15 cellular contexts compared by ENCODE assay signal in the genomic region with DNA sequence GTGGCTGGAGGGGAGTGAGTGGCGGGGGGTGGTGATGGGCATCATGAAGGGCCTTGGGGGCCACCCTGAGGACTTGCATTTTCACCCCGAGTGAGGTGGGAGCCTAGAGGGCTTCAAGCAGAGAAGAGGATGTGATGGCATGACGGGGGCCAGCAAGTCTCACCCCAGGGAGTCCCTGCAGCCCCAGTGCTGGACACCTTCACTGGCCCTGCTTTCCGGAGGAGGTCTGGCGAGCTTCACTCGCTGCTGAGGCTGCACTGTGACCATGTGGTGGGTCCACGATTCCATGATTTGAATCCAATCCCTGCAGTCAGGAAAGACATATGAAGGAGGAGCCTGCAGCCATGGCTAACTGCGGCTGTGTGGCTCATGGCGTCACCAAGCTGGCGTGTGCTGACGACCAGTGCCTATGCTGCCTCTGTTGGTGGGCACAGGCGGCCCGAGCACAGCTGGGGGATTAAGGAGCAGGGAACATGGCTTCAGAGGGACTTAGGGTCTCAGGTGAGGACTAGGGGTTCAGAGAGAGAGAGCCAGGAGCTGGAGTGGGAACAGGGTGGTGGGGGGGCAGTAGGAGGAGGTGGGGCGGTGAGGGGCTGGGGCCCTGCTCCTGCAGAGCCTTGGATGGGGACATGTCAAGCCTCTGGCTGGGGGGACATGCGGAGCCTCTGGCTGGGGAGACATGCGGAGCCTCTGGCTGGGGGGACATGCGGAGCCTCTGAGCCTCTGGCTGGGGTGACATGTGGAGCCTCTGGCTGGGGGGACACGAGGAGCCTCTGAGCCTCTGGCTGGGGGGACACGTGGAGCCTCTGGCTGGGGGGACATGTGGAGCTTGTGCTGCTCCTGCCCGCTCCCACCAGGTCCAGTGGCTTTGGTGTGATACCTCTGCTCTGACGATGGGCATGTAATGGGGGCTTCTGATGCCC. TPM values are rescaled to one million over a fixed set of nuclear protein-coding genes. Genes with fewer than 3 reads are reported as not detected.
DNase-seq lines count a peak whose midpoint lies in the region; ATAC-seq and TF ChIP-seq lines count a peak whose summit lies in the region.
"Had no signal": no experiment of that assay in that cellular context is flagged by ENCODE, and none has a peak within 500 bp of the region (broad histone marks: within the 10 kb centered on the region; RNA-seq: fewer than 3 reads in every experiment).

No MANE protein-coding gene starts in this region.

- peaks cover 0 to 12% (median 0%) of the 10 kb centered on the region in 9 donors for H3K4me1 ChIP-seq in heart right ventricle
- H3K4me1 ChIP-seq: esophagus muscularis mucosa had no signal

- 86 to 88% methylated on average over 20 to 21 of the region's 21 CpGs for WGBS in heart right ventricle, 2 donors

- peak; percentile 13 for DNase-seq in left cardiac atrium
- no peak for DNase-seq in heart right ventricle
- peak; percentile 45 for DNase-seq in activated naive CD8-positive, alpha-beta T cell treated with anti-CD3 and anti-CD28 coated beads, Interleukin-2, amount 50 U/mL, for 24 hours
- DNase-seq in natural killer cell treated with Interleukin-12 subunit alpha and Interleukin-12 subunit beta and Interleukin-15 and Interleukin-18, amount 100 ng/mL, for 72 hours (ENCODE audit: low spot score): peak; percentile 56
- no peak for DNase-seq in G401 (ENCODE audit: low spot score)
- no peak for DNase-seq in NOMO-1 treated with dmso at 0.1 percent for 144 hours (lab: John Stamatoyannopoulos, UW; ENCODE audit: unreplicated experiment)
- DNase-seq: activated CD4-positive, CD25-positive, alpha-beta regulatory T cell treated with anti-CD3 and anti-CD28 coated beads, Interleukin-2, amount 50 U/mL, for 72 hours; DMS79 treated with DMSO at 0.1 percent for 48 hours; NCI-H2171 had no signal

- no peak for ATAC-seq in left cardiac atrium
- no peak for ATAC-seq in heart right ventricle
- no peak for ATAC-seq in activated naive CD8-positive, alpha-beta T cell treated with anti-CD3 and anti-CD28 coated beads, Interleukin-2, amount 50 U/mL, for 24 hours
- ATAC-seq in natural killer cell treated with Interleukin-12 subunit alpha and Interleukin-12 subunit beta and Interleukin-15 and Interleukin-18, amount 100 ng/mL, for 72 hours: no peak
- ATAC-seq in HG02759 (IDR thresholded peaks at IDR 0.05; ENCODE audit: unreplicated experiment): no peak
- no peak for ATAC-seq in HG03108 (IDR thresholded peaks at IDR 0.05; ENCODE audit: unreplicated experiment)
- ATAC-seq: left lung had no signal

- H3K36me3 ChIP-seq in heart right ventricle: no peaks in the 10 kb centered on the region
- H3K36me3 ChIP-seq: esophagus muscularis mucosa, left lung, ovary had no signal

- in situ Hi-C loops in G401 (cut with HindIII; ENCODE audit: low sequenced_read_pairs): no loop called here

- peak overlapping the region in 1 of 10 donors; percentile 51 for H3K4me3 ChIP-seq in heart right ventricle
- H3K4me3 ChIP-seq: esophagus muscularis mucosa, left lung, ovary had no signal

- H3K36me3 Mint-ChIP-seq in activated naive CD8-positive, alpha-beta T cell treated with anti-CD3 and anti-CD28 coated beads, Interleukin-2, amount 50 U/mL, for 24 hours (ENCODE audit: low read depth): peaks cover 69% of the 10 kb centered on the region
- H3K36me3 Mint-ChIP-seq in natural killer cell treated with Interleukin-12 subunit alpha and Interleukin-12 subunit beta and Interleukin-15 and Interleukin-18, amount 100 ng/mL, for 72 hours: peaks cover 5% of the 10 kb centered on the region
- H3K36me3 Mint-ChIP-seq: type B pancreatic cell had no signal

- peak overlapping the region; percentile 100 for H3K27ac Mint-ChIP-seq in activated naive CD8-positive, alpha-beta T cell treated with anti-CD3 and anti-CD28 coated beads, Interleukin-2, amount 50 U/mL, for 24 hours
- peak overlapping the region; percentile 98 to 99 for H3K27ac Mint-ChIP-seq in natural killer cell treated with Interleukin-12 subunit alpha and Interleukin-12 subunit beta and Interleukin-15 and Interleukin-18, amount 100 ng/mL, for 72 hours

- no peaks in the 10 kb centered on the region for H3K27me3 ChIP-seq in heart right ventricle
- H3K27me3 ChIP-seq: esophagus muscularis mucosa, left lung, ovary had no signal

- H3K4me1 Mint-ChIP-seq in activated naive CD8-positive, alpha-beta T cell treated with anti-CD3 and anti-CD28 coated beads, Interleukin-2, amount 50 U/mL, for 24 hours: peaks cover 91% of the 10 kb centered on the region
- peaks cover 74 to 78% of the 10 kb centered on the region in 2 donors for H3K4me1 Mint-ChIP-seq in natural killer cell treated with Interleukin-12 subunit alpha and Interleukin-12 subunit beta and Interleukin-15 and Interleukin-18, amount 100 ng/mL, for 72 hours (ENCODE audit: low read depth in 2 of 2)

- intact Hi-C loops in left cardiac atrium (cut with DNase I): loop anchor here in 1 of 2 donors (10.0 kb wide), 1 partner anchor 668 kb away; no protein-coding TSS in a partner anchor
- intact Hi-C loops in heart right ventricle (cut with DNase I): loop anchor here in 1 of 10 donors (10.0 kb wide), 1 partner anchor 668 kb away; no protein-coding TSS in a partner anchor

- no peak for TF ChIP-seq CTCF in heart right ventricle (IDR thresholded peaks at IDR 0.05)

- peak overlapping the region in 1 of 10 donors; percentile 80 for H3K27ac ChIP-seq in heart right ventricle
- H3K27ac ChIP-seq: esophagus muscularis mucosa, left lung, ovary had no signal

- H3K4me3 Mint-ChIP-seq in activated naive CD8-positive, alpha-beta T cell treated with anti-CD3 and anti-CD28 coated beads, Interleukin-2, amount 50 U/mL, for 24 hours: peak overlapping the region; percentile 97
- H3K4me3 Mint-ChIP-seq in natural killer cell treated with Interleukin-12 subunit alpha and Interleukin-12 subunit beta and Interleukin-15 and Interleukin-18, amount 100 ng/mL, for 72 hours: peak overlapping the region; percentile 87
- H3K4me3 Mint-ChIP-seq: type B pancreatic cell had no signal

- H3K9me3 Mint-ChIP-seq in activated naive CD8-positive, alpha-beta T cell treated with anti-CD3 and anti-CD28 coated beads, Interleukin-2, amount 50 U/mL, for 24 hours: no peaks in the 10 kb centered on the region
- H3K9me3 Mint-ChIP-seq in natural killer cell treated with Interleukin-12 subunit alpha and Interleukin-12 subunit beta and Interleukin-15 and Interleukin-18, amount 100 ng/mL, for 72 hours: no peaks in the 10 kb centered on the region
- H3K9me3 Mint-ChIP-seq: type B pancreatic cell had no signal

- no peaks in the 10 kb centered on the region for H3K9me3 ChIP-seq in heart right ventricle
- H3K9me3 ChIP-seq: esophagus muscularis mucosa, left lung, ovary had no signal

- H3K27me3 Mint-ChIP-seq in activated naive CD8-positive, alpha-beta T cell treated with anti-CD3 and anti-CD28 coated beads, Interleukin-2, amount 50 U/mL, for 24 hours: peaks cover 2% of the 10 kb centered on the region
- H3K27me3 Mint-ChIP-seq in natural killer cell treated with Interleukin-12 subunit alpha and Interleukin-12 subunit beta and Interleukin-15 and Interleukin-18, amount 100 ng/mL, for 72 hours: no peaks in the 10 kb centered on the region
- H3K27me3 Mint-ChIP-seq: type B pancreatic cell had no signal

RNA-seq across cellular contexts. Expression of a gene that starts 3.6 kb away (rescaled TPM):
- total RNA-seq in left cardiac atrium (1 to 10 TPM; 1.6 to 2.6 TPM), heart right ventricle (1 to 10 TPM in 3 of 10 donors, under 1 TPM in 7; 0.42 to 8.7 (median 0.67) TPM)
- 1 to 10 TPM in 1 of 2 donors, under 1 TPM in 1; 0.61 to 1.3 TPM for polyA plus RNA-seq in heart right ventricle
- 100 to 1,000 TPM in 1 of 2 donors, 10 to 100 TPM in 1; 97.4 to 191 TPM for total RNA-seq in natural killer cell treated with Interleukin-12 subunit alpha and Interleukin-12 subunit beta and Interleukin-15 and Interleukin-18, amount 100 ng/mL, for 72 hours
- not detected in 2 replicates for total RNA-seq in G401 (2014; rRNA removed; shearing (Covaris generic))

RNA-seq across cellular contexts. Expression of a gene that starts 47.4 kb away (rescaled TPM):
- 1 to 10 TPM; 2.7 to 3.9 TPM for total RNA-seq in left cardiac atrium
- total RNA-seq in heart right ventricle: 1 to 10 TPM; 1.5 to 4.4 (median 2.9) TPM
- 10 to 100 TPM in 1 of 2 donors, under 1 TPM in 1; 0.83 to 25.4 TPM for polyA plus RNA-seq in heart right ventricle
- 10 to 100 TPM in 1 of 2 donors, 1 to 10 TPM in 1; 8.6 to 13.6 TPM for total RNA-seq in natural killer cell treated with Interleukin-12 subunit alpha and Interleukin-12 subunit beta and Interleukin-15 and Interleukin-18, amount 100 ng/mL, for 72 hours
- total RNA-seq in G401 (2014; rRNA removed; shearing (Covaris generic)): 4.8 TPM in 1 of 2 replicates, not detected in the other

RNA-seq across cellular contexts. Expression of a gene that starts 53.1 kb away (rescaled TPM):
- total RNA-seq in left cardiac atrium: 10 to 100 TPM; 51.0 to 65.3 TPM
- total RNA-seq in heart right ventricle: 10 to 100 TPM; 62.8 to 78.1 (median 71.4) TPM
- polyA plus RNA-seq in heart right ventricle: 10 to 100 TPM; 43.4 to 87.5 TPM
- total RNA-seq in natural killer cell treated with Interleukin-12 subunit alpha and Interleukin-12 subunit beta and Interleukin-15 and Interleukin-18, amount 100 ng/mL, for 72 hours: 10 to 100 TPM; 59.0 to 74.9 TPM
- total RNA-seq in G401 (2014; rRNA removed; shearing (Covaris generic)): 57.6 and 68.4 TPM in 2 replicates

Comparison
In these comparisons a context has a peak if more than half of its experiments do, and no peak if none do; other contexts are left out.
1. DNase-seq: peak in left cardiac atrium (single experiment), activated naive CD8-positive, alpha-beta T cell treated with anti-CD3 and anti-CD28 coated beads, Interleukin-2, amount 50 U/mL, for 24 hours (single experiment) and natural killer cell treated with Interleukin-12 subunit alpha and Interleukin-12 subunit beta and Interleukin-15 and Interleukin-18, amount 100 ng/mL, for 72 hours (single experiment); none in heart right ventricle (0 of 2), G401 (single experiment) and NOMO-1 treated with dmso at 0.1 percent for 144 hours (single experiment).
2. RNA of a gene that starts 3.6 kb away (total RNA-seq): 97.4 to 191 TPM in natural killer cell treated with Interleukin-12 subunit alpha and Interleukin-12 subunit beta and Interleukin-15 and Interleukin-18, amount 100 ng/mL, for 72 hours; 1.6 to 2.6 TPM in left cardiac atrium, 0.42 to 8.7 TPM in heart right ventricle and not detected in G401; every median in the first group is over 10 times any median in the second.